8 cellular contexts compared by ENCODE assay signal in the genomic region with DNA sequence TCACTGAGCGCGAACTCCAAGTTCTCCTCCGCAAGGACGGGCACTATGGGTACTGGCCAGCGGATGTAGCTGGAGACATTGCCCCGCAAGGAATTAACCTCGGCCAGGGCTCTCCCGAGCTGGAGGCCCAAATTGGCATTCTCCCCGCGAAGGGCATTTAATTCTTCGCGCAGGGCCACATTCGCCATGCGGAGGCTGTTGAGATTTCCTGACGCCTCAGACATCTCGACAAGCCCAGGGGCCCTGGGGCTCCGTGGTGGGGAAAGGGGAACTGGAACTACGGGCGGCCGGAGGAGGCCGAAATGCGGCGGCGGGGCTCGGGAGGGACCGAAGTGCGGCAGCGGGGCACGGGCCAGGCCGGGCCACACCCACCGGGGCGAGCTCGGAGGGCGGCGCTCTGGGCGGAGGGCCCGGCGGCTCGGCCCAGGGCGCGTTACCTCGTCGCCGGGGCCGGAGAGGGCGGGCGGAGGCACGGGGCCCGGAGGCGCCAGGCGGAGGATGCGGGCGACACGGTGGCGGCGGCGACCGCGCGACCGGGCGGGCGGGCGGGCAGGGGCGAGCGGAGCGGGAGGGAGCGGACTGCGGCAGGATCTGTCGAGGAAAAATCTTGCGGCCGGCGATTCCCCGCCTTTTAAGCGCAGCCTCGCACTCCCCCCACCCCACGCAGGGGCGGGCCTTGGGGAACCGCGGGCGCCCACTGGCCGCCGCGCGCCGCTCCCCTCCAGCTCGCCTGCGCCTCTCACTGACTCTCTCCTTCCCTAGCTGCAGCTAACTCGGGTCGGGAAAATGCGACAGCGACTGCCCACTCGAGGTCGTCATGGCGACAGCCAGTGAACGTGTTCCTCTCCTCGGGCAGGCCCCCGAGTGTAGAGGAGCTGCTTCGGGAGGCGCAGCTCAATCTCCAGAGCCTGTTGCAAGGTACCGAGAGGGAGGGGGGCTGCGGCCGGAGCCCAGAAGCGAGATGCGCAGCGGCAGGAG. TPM values are rescaled to one million over a fixed set of nuclear protein-coding genes. Genes with fewer than 3 reads are reported as not detected.
A peak's percentile ranks its signal among the peaks of the same experiment; 100 is the strongest.
DNase-seq lines count a peak whose midpoint lies in the region; ATAC-seq and TF ChIP-seq lines count a peak whose summit lies in the region.

A gene (minus strand): TSS at position 599 of the 978 bp plus-strand sequence.

- H3K79me2 ChIP-seq in mesendoderm (ENCODE audit: control insufficient read depth, insufficient read depth, low read length), result no peaks in the 10 kb centered on the region

- peaks cover 24% of the 10 kb centered on the region for H3K27me3 Mint-ChIP-seq in endodermal cell (ENCODE audit: insufficient read depth)

- H3K4me1 ChIP-seq in endodermal cell (ENCODE audit: control insufficient read depth, insufficient read depth, low read length), result no peaks in the 10 kb centered on the region
- H3K4me1 ChIP-seq in mesendoderm (ENCODE audit: control insufficient read depth, low read depth, low read length), result no peaks in the 10 kb centered on the region

- no peak within 1 kb of the TSS for H4K5ac ChIP-seq in mesendoderm (ENCODE audit: low read length)

- H2BK5ac ChIP-seq in mesendoderm (ENCODE audit: low read length), result no peak within 1 kb of the TSS

- peak within 1 kb of the TSS; percentile 76 for H3K56ac ChIP-seq in mesendoderm (ENCODE audit: low read length)

- H3K79me1 ChIP-seq in mesendoderm (ENCODE audit: low read length), result no peaks in the 10 kb centered on the region

- no peak within 1 kb of the TSS for H4K8ac ChIP-seq in mesendoderm (ENCODE audit: low read depth, low read length)

- H3K9ac ChIP-seq in endodermal cell (ENCODE audit: extremely low read depth, low read length, poor library complexity, severe bottlenecking), result no peak within 1 kb of the TSS
- peak within 1 kb of the TSS; percentile 68 for H3K9ac ChIP-seq in mesendoderm (ENCODE audit: low read length)

- H3K4me3 Mint-ChIP-seq in endodermal cell, result peak within 1 kb of the TSS; percentile 58

- no peak for TF ChIP-seq CTCF in endodermal cell (conservative IDR thresholded peaks at IDR 0.05)

- no peaks in the 10 kb centered on the region for H3K36me3 ChIP-seq in endodermal cell (ENCODE audit: control insufficient read depth, insufficient read depth, low read length)
- H3K36me3 ChIP-seq in mesendoderm (ENCODE audit: control insufficient read depth, insufficient read depth, low read length), result no peaks in the 10 kb centered on the region

- no peak within 1 kb of the TSS for H2AK5ac ChIP-seq in mesendoderm (ENCODE audit: low read length)

- H3K27me3 ChIP-seq in endodermal cell (ENCODE audit: control insufficient read depth, insufficient read depth, low read length, poor library complexity, severe bottlenecking) (peaks cover 15% of the 10 kb centered on the region), mesendoderm (ENCODE audit: insufficient read depth, low read length, poor library complexity) (no peaks in the 10 kb centered on the region)

- H3K4me1 Mint-ChIP-seq in endodermal cell, result peaks cover 3% of the 10 kb centered on the region

- peaks cover 70% of the 10 kb centered on the region for H3K9me3 Mint-ChIP-seq in endodermal cell

- H3K18ac ChIP-seq in mesendoderm (ENCODE audit: low read length), result peak within 1 kb of the TSS; percentile 56

- no peak within 1 kb of the TSS for H3K27ac Mint-ChIP-seq in endodermal cell

- no peak within 1 kb of the TSS for H2BK120ac ChIP-seq in mesendoderm (ENCODE audit: low read depth, low read length)

- no peaks in the 10 kb centered on the region for H3K9me3 ChIP-seq in endodermal cell (ENCODE audit: control insufficient read depth, low read length)

- H3K4me2 ChIP-seq in mesendoderm (ENCODE audit: low read length), result peak within 1 kb of the TSS; percentile 61

- peak; percentile 56 for ATAC-seq in GM18517 (IDR thresholded peaks at IDR 0.05; ENCODE audit: unreplicated experiment)
- peak; percentile 58 for ATAC-seq in HG03175 (IDR thresholded peaks at IDR 0.05; ENCODE audit: unreplicated experiment)
- no peak for ATAC-seq in HG03097 (IDR thresholded peaks at IDR 0.05; ENCODE audit: low FRiP score, unreplicated experiment)

- no peak within 1 kb of the TSS for H2BK15ac ChIP-seq in mesendoderm (replicated peaks; ENCODE audit: low read depth)

- WGBS in endodermal cell (ENCODE audit: insufficient coverage in 1 of 2, insufficient read length in 1 of 2), 2 experiments, result 1 to 2% methylated on average over 15 to 100 of the region's 106 CpGs
- WGBS in mesendoderm (ENCODE audit: extremely low coverage, insufficient coverage, low lambda C conversion rate), result no CpG with 5 or more reads among the region's 106 CpGs

- H3K36me3 Mint-ChIP-seq in endodermal cell (ENCODE audit: low read depth), result peaks cover 20% of the 10 kb centered on the region

- H3K4me3 ChIP-seq in endodermal cell (ENCODE audit: low read length) (peak within 1 kb of the TSS; percentile 74), mesendoderm (ENCODE audit: low read length) (peak within 1 kb of the TSS; percentile 34)

- H3K23ac ChIP-seq in mesendoderm (ENCODE audit: low read length), result no peak within 1 kb of the TSS

- DNase-seq in NCI-H524 treated with DMSO at 0.1 percent for 48 hours (lab: John Stamatoyannopoulos, UW) (peak; percentile 84), activated T-cell treated with anti-CD3 and anti-CD28 coated beads for 1 hour (ENCODE audit: low read depth) (peak; percentile 15), endodermal cell (peak; percentile 88), mesendoderm (peak; percentile 94)
- DNase-seq in stimulated activated CD8-positive, alpha-beta memory T cell treated with anti-CD3 and anti-CD28 coated beads, Interleukin-12 subunit alpha, Interleukin-12 subunit beta, amount 100 ng/mL, for 24 hours (ENCODE audit: extremely low read depth), result peak; percentile 10

- H3K27ac ChIP-seq in endodermal cell (ENCODE audit: low read depth, low read length), result peak within 1 kb of the TSS; percentile 44
- no peak within 1 kb of the TSS for H3K27ac ChIP-seq in mesendoderm (ENCODE audit: low read depth, low read length)

- H3K4ac ChIP-seq in mesendoderm (ENCODE audit: low read depth, low read length), result no peak within 1 kb of the TSS

RNA-seq across cellular contexts. Expression of the gene that starts here (rescaled TPM):
- total RNA-seq in endodermal cell, result 1 to 10 TPM; 8.4 to 9.9 TPM
- polyA plus RNA-seq in endodermal cell (2013, experiment 1 of 2), result 17.5 TPM
- polyA plus RNA-seq in endodermal cell (2013, experiment 2 of 2), result 14.4 TPM
- polyA plus RNA-seq in mesendoderm (2013, experiment 1 of 2), result 2.7 TPM
- polyA plus RNA-seq in mesendoderm (2013, experiment 2 of 2), result 2.7 TPM

Comparison
In these comparisons a context has a peak if more than half of its experiments do, and no peak if none do; other contexts are left out.
1. DNase-seq: peak in every context shown above with its lines; median percentile 94 in mesendoderm; 88 in endodermal cell; 84 in NCI-H524 treated with DMSO at 0.1 percent for 48 hours; 15 in activated T-cell treated with anti-CD3 and anti-CD28 coated beads for 1 hour; 10 in stimulated activated CD8-positive, alpha-beta memory T cell treated with anti-CD3 and anti-CD28 coated beads, Interleukin-12 subunit alpha, Interleukin-12 subunit beta, amount 100 ng/mL, for 24 hours.